Comparison of ENCODE assay signal across 20 cellular contexts in the genomic region with DNA sequence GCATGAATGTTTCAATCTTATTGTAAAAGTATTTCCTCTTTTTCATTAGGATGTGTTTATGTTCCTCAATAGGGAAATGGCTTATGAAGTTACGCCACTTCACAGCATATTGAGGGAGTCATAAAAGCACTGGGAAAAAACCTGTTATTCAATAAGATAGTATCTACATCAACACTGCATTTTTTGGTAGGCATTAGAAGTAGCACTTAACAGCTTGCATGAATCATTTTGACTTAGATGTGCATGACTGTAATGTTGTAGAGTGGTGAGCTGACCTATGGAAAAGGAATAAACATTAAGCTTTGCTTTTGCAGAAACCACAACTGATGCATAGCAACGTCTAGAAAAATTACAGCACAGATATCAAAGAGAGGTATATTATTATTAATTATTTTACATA.
"Had no signal": no experiment of that assay in that cellular context is flagged by ENCODE, and none has a peak within 500 bp of the region (broad histone marks: within the 10 kb centered on the region; RNA-seq: fewer than 3 reads in every experiment).

No MANE protein-coding gene starts in this region.

- H3K36me3 Mint-ChIP-seq: immature natural killer cell; memory B cell; mesothelial cell of epicardium; naive B cell; stimulated activated naive B cell treated with anti-CD40 and anti-IgM and Interleukin-4, amounts not matched to agents 10 μg/mL and 1 μg/mL and 100 μg/mL, for 72 hours; type B pancreatic cell had no signal

- DNase-seq: dorsolateral prefrontal cortex; effector CD4-positive, alpha-beta T cell; hypothalamus; immature natural killer cell; mucosa of descending colon; naive B cell; right cardiac atrium; sigmoid colon; stimulated activated CD4-positive, alpha-beta T cell treated with anti-CD3 and anti-CD28 coated beads, Interleukin-2, amount 100 ng/mL, for 24 hours; stimulated activated CD4-positive, alpha-beta T cell treated with anti-CD3 and anti-CD28 coated beads, Interleukin-4, amount 100 ng/mL, for 24 hours; stimulated activated naive B cell treated with anti-CD40 and anti-IgM and Interleukin-4, amounts not matched to agents 10 μg/mL and 1 μg/mL and 100 μg/mL, for 72 hours; stomach; testis; tibial artery had no signal

- H3K27ac Mint-ChIP-seq: immature natural killer cell; memory B cell; mesothelial cell of epicardium; naive B cell; neural progenitor cell; stimulated activated naive B cell treated with anti-CD40 and anti-IgM and Interleukin-4, amounts not matched to agents 10 μg/mL and 1 μg/mL and 100 μg/mL, for 72 hours; type B pancreatic cell had no signal

- H3K4me3 Mint-ChIP-seq: immature natural killer cell; memory B cell; mesothelial cell of epicardium; naive B cell; nephron; neural progenitor cell; stimulated activated naive B cell treated with anti-CD40 and anti-IgM and Interleukin-4, amounts not matched to agents 10 μg/mL and 1 μg/mL and 100 μg/mL, for 72 hours; type B pancreatic cell had no signal

- ATAC-seq: left lobe of liver; mucosa of descending colon; right cardiac atrium; stimulated activated naive B cell treated with anti-CD40 and anti-IgM and Interleukin-4, amounts not matched to agents 10 μg/mL and 1 μg/mL and 100 μg/mL, for 72 hours had no signal

- H3K9me3 Mint-ChIP-seq: type B pancreatic cell had no signal

- H3K4me1 Mint-ChIP-seq: immature natural killer cell; memory B cell; mesothelial cell of epicardium; naive B cell; nephron; stimulated activated naive B cell treated with anti-CD40 and anti-IgM and Interleukin-4, amounts not matched to agents 10 μg/mL and 1 μg/mL and 100 μg/mL, for 72 hours had no signal

- H3K27me3 Mint-ChIP-seq: type B pancreatic cell had no signal
